8 cellular contexts compared by ENCODE assay signal in the genomic region with DNA sequence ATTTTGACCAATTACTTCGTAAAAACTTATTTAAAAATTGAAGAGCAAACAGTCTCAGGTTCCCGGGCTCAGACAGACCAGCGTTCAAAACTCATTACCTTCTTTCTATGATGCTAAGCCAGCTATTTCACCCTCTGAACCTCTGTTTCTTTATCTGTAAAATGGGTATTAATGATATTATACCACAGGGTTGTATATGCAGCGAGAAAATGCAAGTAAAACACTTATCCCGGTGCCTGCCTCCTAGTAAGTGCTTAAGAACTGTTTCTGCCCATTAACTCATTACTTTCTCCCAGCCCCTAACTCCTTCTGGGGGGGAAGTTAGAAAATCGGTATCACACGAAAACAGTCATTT. TPM values are rescaled to one million over a fixed set of nuclear protein-coding genes. Genes with fewer than 3 reads are reported as not detected.
DNase-seq lines count a peak whose midpoint lies in the region; ATAC-seq, FAIRE-seq and TF ChIP-seq lines count a peak whose summit lies in the region.

No MANE protein-coding gene starts in this region.

- peak overlapping the region; percentile 95 for H2AFZ ChIP-seq in K562 (ENCODE audit: low read depth, low read length)

- TF ChIP-seq EP300 in K562 (IDR thresholded peaks at IDR 0.05; ENCODE audit: low read length) (no peak), upper lobe of left lung (IDR thresholded peaks at IDR 0.05) (no peak)

- H3K36me3 ChIP-seq in cardiac muscle cell (no peaks in the 10 kb centered on the region), K562 (ENCODE audit: control insufficient read depth, insufficient read depth, low read length) (peaks cover 3% of the 10 kb centered on the region; the same call in 1 of the 3 replicates), mesendoderm (ENCODE audit: control insufficient read depth, insufficient read depth, low read length) (no peaks in the 10 kb centered on the region), upper lobe of left lung (no peaks in the 10 kb centered on the region)

- BruUV-seq in K562 (replicated peaks; lab: Mats Ljungman, UMichigan): no TSS peak

- H2AK5ac ChIP-seq in mesendoderm (ENCODE audit: low read length): no peak overlapping the region

- H2BK5ac ChIP-seq in mesendoderm (ENCODE audit: low read length): no peak overlapping the region

- WGBS in K562 (ENCODE audit: insufficient coverage, low coverage, missing lambda C conversion rate): 39% methylated on average over 7 of the region's 7 CpGs
- WGBS in mesendoderm (ENCODE audit: extremely low coverage, insufficient coverage, low lambda C conversion rate): no CpG with 5 or more reads among the region's 7 CpGs
- 34 to 35% methylated on average over 7 of the region's 7 CpGs for WGBS in upper lobe of left lung, 2 donors

- peak overlapping the region in 1 of 2 experiments; percentile 42; a peak in 2 of 4 replicates for H3K9ac ChIP-seq in K562 (ENCODE audit: insufficient read depth in 1 of 2, low read depth in 2 of 2, low read length in 2 of 2)
- no peak overlapping the region for H3K9ac ChIP-seq in mesendoderm (ENCODE audit: low read length)

- CTCF ChIA-PET in K562 (lab: Yijun Ruan, JAX; ENCODE audit: low intra/inter-chr PET ratio): no interaction called here

- H2BK15ac ChIP-seq in mesendoderm (replicated peaks; ENCODE audit: low read depth): no peak overlapping the region

- H4K20me1 ChIP-seq in K562 (replicated peaks; ENCODE audit: control insufficient read depth, insufficient read depth, low read length): peaks cover 21% of the 10 kb centered on the region

- no peak for TF ChIP-seq RAD21 in K562 (CRISPR knock-in tag; conservative IDR thresholded peaks at IDR 0.05 in 1 of 2, IDR thresholded peaks at IDR 0.05 in 1 of 2)

- no peak overlapping the region for H2BK120ac ChIP-seq in mesendoderm (ENCODE audit: low read depth, low read length)

- intact Hi-C loops in Right ventricle myocardium inferior (cut with DNase I) (loop anchor here (5.0 to 10.0 kb wide), 2 partner anchors 287 to 410 kb away; a partner anchor contains a TSS), K562 (cut with micrococcal nuclease) (no loop called here)

- no peak for TF ChIP-seq CTCF in cardiac muscle cell (IDR thresholded peaks at IDR 0.05; ENCODE audit: low read depth, low read length)
- TF ChIP-seq CTCF in K562 (IDR thresholded peaks at IDR 0.05 in 2 of 3, conservative IDR thresholded peaks at IDR 0.05 in 1 of 3; ENCODE audit: insufficient read depth in 2 of 3, low read depth in 1 of 3, low read length in 3 of 3): no peak
- TF ChIP-seq CTCF in upper lobe of left lung (IDR thresholded peaks at IDR 0.05): no peak

- peaks cover 43% of the 10 kb centered on the region for H3K79me2 ChIP-seq in K562 (ENCODE audit: control insufficient read depth, insufficient read depth, low read length)
- peaks cover 38% of the 10 kb centered on the region for H3K79me2 ChIP-seq in mesendoderm (ENCODE audit: control insufficient read depth, insufficient read depth, low read length)

- in situ Hi-C loops in K562 (cut with MboI): no loop called here

- peak overlapping the region; percentile 69 for H3K4me2 ChIP-seq in K562 (ENCODE audit: insufficient read depth, low read length)
- peak overlapping the region; percentile 26 for H3K4me2 ChIP-seq in mesendoderm (ENCODE audit: low read length)

- DNase-seq in cardiac muscle cell (ENCODE audit: low read depth in 1 of 2, low spot score in 1 of 2) (no peak), Right ventricle myocardium inferior (ENCODE audit: missing footprints) (no peak), K562 (ENCODE audit: extremely low read depth in 1 of 4, low spot score in 3 of 4) (no peak), mesendoderm (no peak), upper lobe of left lung (no peak), NCI-H748 treated with DMSO at 0.1 percent for 48 hours (lab: John Stamatoyannopoulos, UW) (no peak), NCI-H2227 treated with DMSO at 0.1 percent for 48 hours (lab: John Stamatoyannopoulos, UW) (no peak), iPS-NIHi11 (ENCODE audit: low spot score) (no peak)

- POLR2A ChIA-PET in K562 (lab: Yijun Ruan, JAX): interaction anchor here (1.0 kb wide), 2 partner anchors 82 to 203 kb away, joined by 3 read pairs; no protein-coding TSS in a partner anchor

- H3K27ac ChIP-seq in cardiac muscle cell (no peak overlapping the region), K562 (ENCODE audit: extremely low read depth, low read depth, low read length) (peak overlapping the region; percentile 34; the same call in 2 of the 3 replicates), mesendoderm (ENCODE audit: low read depth, low read length) (no peak overlapping the region), upper lobe of left lung (peak overlapping the region; percentile 49 to 94 (median 80))

- H3K4me3 ChIP-seq in cardiac muscle cell: peak overlapping the region; percentile 66
- peak overlapping the region; percentile 79 for H3K4me3 ChIP-seq in K562
- H3K4me3 ChIP-seq in mesendoderm (ENCODE audit: low read length): no peak overlapping the region
- peak overlapping the region in 3 of 4 donors; percentile 67 to 100 (median 97) for H3K4me3 ChIP-seq in upper lobe of left lung

- H3K79me1 ChIP-seq in mesendoderm (ENCODE audit: low read length): peaks cover 23% of the 10 kb centered on the region

- no peak overlapping the region for H3K23ac ChIP-seq in mesendoderm (ENCODE audit: low read length)

- no peak for ATAC-seq in Right ventricle myocardium inferior
- ATAC-seq in K562: no peak; the same call in 2 of the 3 replicates
- ATAC-seq in upper lobe of left lung (ENCODE audit: low FRiP score in 2 of 2): no peak

- no peak for FAIRE-seq in K562 (lab: Jason Lieb, UNC)

- no peaks in the 10 kb centered on the region for H3K9me3 ChIP-seq in cardiac muscle cell (ENCODE audit: low read depth)
- no peaks in the 10 kb centered on the region for H3K9me3 ChIP-seq in K562 (replicated peaks; ENCODE audit: control insufficient read depth, insufficient read depth, low read depth, low read length)
- no peaks in the 10 kb centered on the region for H3K9me3 ChIP-seq in upper lobe of left lung

- H3K4me1 ChIP-seq in cardiac muscle cell (ENCODE audit: low read depth) (peaks cover 10% of the 10 kb centered on the region), K562 (replicated peaks in 1 of 2; ENCODE audit: control insufficient read depth in 2 of 2, insufficient read depth in 2 of 2, low read length in 2 of 2) (peaks cover 3 to 26% of the 10 kb centered on the region in 2 experiments; a peak in 3 of 5 replicates), mesendoderm (ENCODE audit: control insufficient read depth, low read depth, low read length) (peaks cover 4% of the 10 kb centered on the region), upper lobe of left lung (peaks cover 43 to 68% (median 49%) of the 10 kb centered on the region in 4 donors)

- peaks cover 10% of the 10 kb centered on the region for H3K9me1 ChIP-seq in K562 (ENCODE audit: control insufficient read depth, insufficient read depth, low read length)

- H4K8ac ChIP-seq in mesendoderm (ENCODE audit: low read depth, low read length): no peak overlapping the region

- H3K27me3 ChIP-seq in cardiac muscle cell (no peaks in the 10 kb centered on the region), K562 (ENCODE audit: control insufficient read depth in 2 of 2, insufficient read depth in 2 of 2, low read length in 2 of 2) (no peaks in the 10 kb centered on the region), mesendoderm (ENCODE audit: insufficient read depth, low read length, poor library complexity) (no peaks in the 10 kb centered on the region), upper lobe of left lung (no peaks in the 10 kb centered on the region)

- TF ChIP-seq POLR2A in K562 (conservative IDR thresholded peaks at IDR 0.05): no peak
- no peak for TF ChIP-seq POLR2A in upper lobe of left lung (IDR thresholded peaks at IDR 0.05)

- H4K5ac ChIP-seq in mesendoderm (ENCODE audit: low read length): no peak overlapping the region

- H3K56ac ChIP-seq in mesendoderm (ENCODE audit: low read length): no peak overlapping the region

- no peak overlapping the region for H3K4ac ChIP-seq in mesendoderm (ENCODE audit: low read depth, low read length)

- no peak overlapping the region for H3K18ac ChIP-seq in mesendoderm (ENCODE audit: low read length)

RNA-seq across cellular contexts. Expression of a gene that starts 0.4 kb away (rescaled TPM):
- total RNA-seq in cardiac muscle cell: 28.7 and 57.9 TPM in 2 replicates
- polyA plus RNA-seq in cardiac muscle cell: 32.5 and 62.2 TPM in 2 replicates
- 16.2 TPM for total RNA-seq in Right ventricle myocardium inferior
- total RNA-seq in K562 (2011; cell fraction: chromatin; rRNA removed; ENCODE audit: low replicate concordance): 16.9 and 47.2 TPM in 2 replicates
- 23.7 and 25.8 TPM in 2 replicates for total RNA-seq in K562 (2011; cell fraction: nucleolus; rRNA removed)
- 17.7 and 19.4 TPM in 2 replicates for total RNA-seq in K562 (2011; cell fraction: nucleoplasm; rRNA removed)
- 5.8 and 9.2 TPM in 2 replicates for total RNA-seq in K562 (2014; rRNA removed)
- 1.6 and 2.6 TPM in 2 replicates for total RNA-seq in K562 (2014; rRNA removed; fragmentation: Illumina TruSeq; extraction: Trizol)
- 5.4 and 6.3 TPM in 2 replicates for total RNA-seq in K562 (2015; rRNA removed; fragmentation: Illumina TruSeq; extraction: Trizol)
- 33.1 and 33.5 TPM in 2 replicates for total RNA-seq in K562 (2021)
- polyA plus RNA-seq in K562 (2011; rRNA removed): 6.0 and 12.1 TPM in 2 replicates
- 12.2 and 23.6 TPM in 2 replicates for polyA plus RNA-seq in K562 (2011; cell fraction: cytosol; rRNA removed)
- 16.7 and 23.1 TPM in 2 replicates for polyA plus RNA-seq in K562 (2011; cell fraction: nucleus; rRNA removed)
- 25.3 and 28.8 TPM in 2 replicates for polyA plus RNA-seq in K562 (2012)
- 10.6 and 22.2 TPM in 2 replicates for polyA plus RNA-seq in K562 (2014; fragmentation: Illumina TruSeq; extraction: Trizol)
- polyA plus RNA-seq in K562 (2014; fragmentation: Nextera tagmentation; extraction: Ambion mirVana): under 1 TPM; 0.21 to 0.46 TPM
- polyA plus RNA-seq in K562 (2014; rRNA removed): 11.5 and 14.4 TPM in 2 replicates
- polyA minus RNA-seq in K562 (2011; rRNA and poly(A)+ RNA removed): 4.8 and 6.7 TPM in 2 replicates
- polyA minus RNA-seq in K562 (2011; cell fraction: cytosol; rRNA and poly(A)+ RNA removed): 13.6 and 24.9 TPM in 2 replicates
- 6.2 and 7.1 TPM in 2 replicates for polyA minus RNA-seq in K562 (2011; cell fraction: nucleus; rRNA and poly(A)+ RNA removed)
- 56.1 TPM for polyA plus RNA-seq in mesendoderm (2013, experiment 1 of 2)
- 52.0 TPM for polyA plus RNA-seq in mesendoderm (2013, experiment 2 of 2)
- total RNA-seq in upper lobe of left lung: 10 to 100 TPM; 23.4 to 88.2 (median 54.4) TPM

RNA-seq across cellular contexts. Expression of a gene that starts 41.0 kb away (rescaled TPM):
- total RNA-seq in cardiac muscle cell (not detected in 2 replicates), Right ventricle myocardium inferior (not detected), K562 (2014; rRNA removed) (not detected in 2 replicates), K562 (2014; rRNA removed; fragmentation: Illumina TruSeq; extraction: Trizol) (not detected in 2 replicates), K562 (2015; rRNA removed; fragmentation: Illumina TruSeq; extraction: Trizol) (not detected in 2 replicates), K562 (2021) (not detected in 2 replicates), upper lobe of left lung (not detected)
- polyA plus RNA-seq in cardiac muscle cell (not detected in 2 replicates), K562 (2011; rRNA removed) (not detected in 2 replicates), K562 (2014; fragmentation: Illumina TruSeq; extraction: Trizol) (not detected in 2 replicates), K562 (2014; fragmentation: Nextera tagmentation; extraction: Ambion mirVana) (not detected), K562 (2014; rRNA removed) (not detected in 2 replicates)
- total RNA-seq in K562 (2011; cell fraction: chromatin; rRNA removed; ENCODE audit: low replicate concordance): not detected in 2 replicates
- total RNA-seq in K562 (2011; cell fraction: nucleolus; rRNA removed): not detected in 2 replicates
- not detected in 2 replicates for total RNA-seq in K562 (2011; cell fraction: nucleoplasm; rRNA removed)
- not detected in 2 replicates for polyA plus RNA-seq in K562 (2011; cell fraction: cytosol; rRNA removed)
- polyA plus RNA-seq in K562 (2011; cell fraction: nucleus; rRNA removed): not detected in 2 replicates
- polyA plus RNA-seq in K562 (2012): not detected in 2 replicates
- not detected in 2 replicates for polyA minus RNA-seq in K562 (2011; rRNA and poly(A)+ RNA removed)
- not detected in 2 replicates for polyA minus RNA-seq in K562 (2011; cell fraction: cytosol; rRNA and poly(A)+ RNA removed)
- not detected in 2 replicates for polyA minus RNA-seq in K562 (2011; cell fraction: nucleus; rRNA and poly(A)+ RNA removed)
- polyA plus RNA-seq in mesendoderm (2013, experiment 1 of 2): 0.03 TPM
- polyA plus RNA-seq in mesendoderm (2013, experiment 2 of 2): 0.03 TPM

Comparison
In these comparisons a context has a peak if more than half of its experiments do, and no peak if none do; other contexts are left out.
1. H3K27ac ChIP-seq: peak in K562 (single experiment) and upper lobe of left lung (4 of 4); none in cardiac muscle cell (single experiment) and mesendoderm (single experiment).